ENCODE assay signal across 7 cellular contexts in the genomic region with DNA sequence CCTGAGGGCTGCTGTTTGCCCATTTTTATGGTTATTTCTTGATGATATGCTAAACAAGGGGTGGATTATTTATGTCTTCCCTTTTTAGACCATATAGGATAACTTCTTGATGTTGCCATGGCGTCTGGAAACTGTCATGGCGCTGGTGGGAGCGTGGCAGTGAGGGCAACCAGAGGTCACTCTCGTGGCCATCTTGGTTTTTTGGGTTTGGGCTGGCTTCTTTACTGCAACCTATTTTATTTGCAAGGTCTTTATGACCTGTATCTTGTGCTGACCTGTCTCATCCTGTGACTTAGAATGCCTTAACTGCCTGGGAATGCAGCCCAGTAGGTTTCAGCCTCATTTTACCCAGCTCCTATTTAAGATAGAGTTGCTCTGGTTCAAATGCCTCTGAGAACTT.
DNase-seq lines count a peak whose midpoint lies in the region; ATAC-seq, FAIRE-seq and TF ChIP-seq lines count a peak whose summit lies in the region.
"Not testable (repeated sequence)": the region's sequence is repeated elsewhere in the genome, so short reads cannot be mapped to it uniquely, and the experiment has no call there.

No MANE protein-coding gene starts in this region.

- not testable (repeated sequence) for H3K4me1 Mint-ChIP-seq in GM23338

- not testable (repeated sequence) for H2BK12ac ChIP-seq in trophoblast cell (ENCODE audit: low read length)

- not testable (repeated sequence) for H2BK120ac ChIP-seq in trophoblast cell (ENCODE audit: insufficient read depth, low read length, poor library complexity)

- H3K27ac ChIP-seq in 22Rv1 (peak overlapping the region; percentile 97), SK-N-MC (peak overlapping the region; percentile 71)
- not testable (repeated sequence) for H3K27ac ChIP-seq in A549; GM23338 (ENCODE audit: low read depth); K562 (ENCODE audit: extremely low read depth, low read depth, low read length); trophoblast cell (ENCODE audit: low read depth, low read length)

- 0 out of 3 replicates have a peak overlapping the region, but pooled peaks have one; percentile 29 for H3K4me2 ChIP-seq in A549
- H3K4me2 ChIP-seq in GM23338; K562 (ENCODE audit: insufficient read depth, low read length); trophoblast cell (ENCODE audit: low read length): not testable (repeated sequence)
- peak overlapping the region; percentile 69 for H3K4me2 ChIP-seq in Loucy (ENCODE audit: low read depth, low read length, poor library complexity, severe bottlenecking)

- not testable (repeated sequence) for H3K9me1 ChIP-seq in K562 (ENCODE audit: control insufficient read depth, insufficient read depth, low read length)

- H3F3A ChIP-seq in GM23338 (replicated peaks; ENCODE audit: low read depth); Loucy (ENCODE audit: low read depth): not testable (repeated sequence)

- not testable (repeated sequence) for H3K36me3 Mint-ChIP-seq in GM23338 (ENCODE audit: low read depth)

- not testable (repeated sequence) for TF ChIP-seq RAD21 in A549 (conservative IDR thresholded peaks at IDR 0.05 in 1 of 2, IDR thresholded peaks at IDR 0.05 in 1 of 2); K562 (CRISPR knock-in tag; conservative IDR thresholded peaks at IDR 0.05 in 1 of 2, IDR thresholded peaks at IDR 0.05 in 1 of 2)

- H3K4ac ChIP-seq in trophoblast cell (ENCODE audit: low read depth, low read length) = not testable (repeated sequence)

- H3K23ac ChIP-seq in trophoblast cell (ENCODE audit: low read length) = not testable (repeated sequence)

- in situ Hi-C loops in K562 (cut with MboI) = not testable (repeated sequence)

- not testable (repeated sequence) for H3K4me3 Mint-ChIP-seq in GM23338

- not testable (repeated sequence) for H4K20me1 ChIP-seq in GM23338 (replicated peaks; ENCODE audit: insufficient read depth); Loucy (ENCODE audit: insufficient read depth, low read length, poor library complexity, severe bottlenecking); K562 (replicated peaks; ENCODE audit: control insufficient read depth, insufficient read depth, low read length)

- H3K9ac ChIP-seq in Loucy (ENCODE audit: low read depth, low read length, poor library complexity, severe bottlenecking) = peak overlapping the region; percentile 27
- not testable (repeated sequence) for H3K9ac ChIP-seq in SK-N-MC (ENCODE audit: insufficient read length); K562 (ENCODE audit: insufficient read depth in 1 of 2, low read depth in 2 of 2, low read length in 2 of 2); trophoblast cell (ENCODE audit: low read length)

- H3K14ac ChIP-seq in trophoblast cell (ENCODE audit: low read length) = not testable (repeated sequence)

- TF ChIP-seq CTCF in 22Rv1 (IDR thresholded peaks at IDR 0.05); A549 (IDR thresholded peaks at IDR 0.05); GM23338 (conservative IDR thresholded peaks at IDR 0.05; ENCODE audit: low read depth in 2 of 2); Loucy (conservative IDR thresholded peaks at IDR 0.05; ENCODE audit: low read length); K562 (IDR thresholded peaks at IDR 0.05 in 2 of 3, conservative IDR thresholded peaks at IDR 0.05 in 1 of 3; ENCODE audit: insufficient read depth in 2 of 3, low read depth in 1 of 3, low read length in 3 of 3): not testable (repeated sequence)

- intact Hi-C loops in K562 (cut with micrococcal nuclease) = not testable (repeated sequence)

- H3K4me1 ChIP-seq in A549; GM23338 (ENCODE audit: insufficient read depth); K562 (replicated peaks in 1 of 2; ENCODE audit: control insufficient read depth in 2 of 2, insufficient read depth in 2 of 2, low read length in 2 of 2); trophoblast cell (ENCODE audit: control insufficient read depth in 1 of 2, insufficient read depth in 2 of 2, low read length in 2 of 2): not testable (repeated sequence)
- peaks cover 43% of the 10 kb centered on the region for H3K4me1 ChIP-seq in Loucy (ENCODE audit: insufficient read depth, low read length, poor library complexity, severe bottlenecking)

- POLR2A ChIA-PET in A549 (lab: Yijun Ruan, JAX) = not testable (repeated sequence)
- POLR2A ChIA-PET in K562 (lab: Yijun Ruan, JAX) = interaction anchor here (0.6 kb wide), 1 partner anchor 211 kb away, joined by 4 read pairs; no protein-coding TSS in a partner anchor

- not testable (repeated sequence) for TF ChIP-seq POLR2A in A549 (IDR thresholded peaks at IDR 0.05; ENCODE audit: low read length); K562 (conservative IDR thresholded peaks at IDR 0.05)

- H3K4me3 ChIP-seq in A549; GM23338; SK-N-MC; K562; trophoblast cell (ENCODE audit: low read depth, low read length): not testable (repeated sequence)
- H3K4me3 ChIP-seq in Loucy (ENCODE audit: low read length, poor library complexity, severe bottlenecking) = peak overlapping the region; percentile 48

- not testable (repeated sequence) for H3K18ac ChIP-seq in trophoblast cell (ENCODE audit: low read length)

- not testable (repeated sequence) for H4K12ac ChIP-seq in trophoblast cell (ENCODE audit: low read depth, low read length)

- not testable (repeated sequence) for DNase-seq in A549 (ENCODE audit: low read depth in 1 of 2, low spot score in 1 of 2); GM23338 (ENCODE audit: low spot score); SK-N-MC (ENCODE audit: low read depth, low spot score); K562 (ENCODE audit: extremely low read depth in 1 of 4, low spot score in 3 of 4); trophoblast cell

- FAIRE-seq in A549 (lab: Jason Lieb, UNC); K562 (lab: Jason Lieb, UNC): not testable (repeated sequence)

- not testable (repeated sequence) for H2AK5ac ChIP-seq in trophoblast cell (ENCODE audit: low read length)

- H4K8ac ChIP-seq in trophoblast cell (ENCODE audit: low read depth, low read length) = not testable (repeated sequence)

- not testable (repeated sequence) for H3K9me3 ChIP-seq in A549; Loucy (ENCODE audit: insufficient read depth, low read depth, low read length); SK-N-MC (ENCODE audit: low read depth, low read length); K562 (replicated peaks; ENCODE audit: control insufficient read depth, insufficient read depth, low read depth, low read length); trophoblast cell (ENCODE audit: insufficient read depth, low read depth, low read length)

- ATAC-seq in A549, GM23338, K562: not testable (repeated sequence)

- CTCF ChIA-PET in A549 (lab: Yijun Ruan, JAX) = not testable (repeated sequence)
- CTCF ChIA-PET in K562 (lab: Yijun Ruan, JAX; ENCODE audit: low intra/inter-chr PET ratio) = interaction anchor here (0.6 kb wide), 1 partner anchor 566 kb away, joined by 5 read pairs; no protein-coding TSS in a partner anchor

- not testable (repeated sequence) for H3K27ac Mint-ChIP-seq in GM23338

- H3K36me3 ChIP-seq in GM23338 (ENCODE audit: insufficient read depth); Loucy (ENCODE audit: insufficient read depth, low read length); SK-N-MC (ENCODE audit: insufficient read depth, low read length); K562 (ENCODE audit: control insufficient read depth, insufficient read depth, low read length); trophoblast cell (ENCODE audit: control insufficient read depth in 1 of 2, insufficient read depth in 2 of 2, low read length in 2 of 2): not testable (repeated sequence)

- H2BK5ac ChIP-seq in trophoblast cell (ENCODE audit: low read depth, low read length, poor library complexity) = peak overlapping the region; percentile 27

- H3K27me3 Mint-ChIP-seq in GM23338 (ENCODE audit: insufficient read depth, low read depth, poor library complexity) = not testable (repeated sequence)

- not testable (repeated sequence) for BruUV-seq in K562 (replicated peaks; lab: Mats Ljungman, UMichigan)

- H2AFZ ChIP-seq in GM23338 = peak overlapping the region; percentile 56; the same call in 1 of the 2 replicates
- H2AFZ ChIP-seq in Loucy (ENCODE audit: low read length) = peak overlapping the region; percentile 33; the same call in 1 of the 2 replicates
- H2AFZ ChIP-seq in K562 (ENCODE audit: low read depth, low read length); trophoblast cell (ENCODE audit: insufficient read depth, low read length, poor library complexity): not testable (repeated sequence)

- H4K91ac ChIP-seq in trophoblast cell (ENCODE audit: low read depth, low read length) = peak overlapping the region; percentile 47

- not testable (repeated sequence) for TF ChIP-seq EP300 in A549 (IDR thresholded peaks at IDR 0.05); K562 (IDR thresholded peaks at IDR 0.05; ENCODE audit: low read length)

- H3K79me2 ChIP-seq in GM23338 (replicated peaks; ENCODE audit: insufficient read depth); Loucy (ENCODE audit: insufficient read depth, low read length); K562 (ENCODE audit: control insufficient read depth, insufficient read depth, low read length); trophoblast cell (ENCODE audit: control insufficient read depth, insufficient read depth, low read length, poor library complexity): not testable (repeated sequence)

- H3K9me2 ChIP-seq in GM23338 (ENCODE audit: insufficient read depth); Loucy (replicated peaks; ENCODE audit: low read depth, low read length): not testable (repeated sequence)

- not testable (repeated sequence) for H3K27me3 ChIP-seq in GM23338 (ENCODE audit: insufficient read depth); Loucy (ENCODE audit: insufficient read depth, low read length, poor library complexity, severe bottlenecking); K562 (ENCODE audit: control insufficient read depth in 2 of 2, insufficient read depth in 2 of 2, low read length in 2 of 2); trophoblast cell (ENCODE audit: insufficient read depth, low read length)

- not testable (repeated sequence) for H3K79me1 ChIP-seq in trophoblast cell (ENCODE audit: low read length)

- not testable (repeated sequence) for H3K9me3 Mint-ChIP-seq in GM23338

- WGBS in A549 (ENCODE audit: missing lambda C conversion rate) = 4% methylated on average over 4 of the region's 4 CpGs
- 0% methylated on average over 4 of the region's 4 CpGs for WGBS in K562 (ENCODE audit: insufficient coverage, low coverage, missing lambda C conversion rate)
- WGBS in trophoblast cell (ENCODE audit: extremely low coverage, insufficient coverage, insufficient read length) = no CpG with 5 or more reads among the region's 4 CpGs
